ENCODE assay signal across 21 cellular contexts in the genomic region with DNA sequence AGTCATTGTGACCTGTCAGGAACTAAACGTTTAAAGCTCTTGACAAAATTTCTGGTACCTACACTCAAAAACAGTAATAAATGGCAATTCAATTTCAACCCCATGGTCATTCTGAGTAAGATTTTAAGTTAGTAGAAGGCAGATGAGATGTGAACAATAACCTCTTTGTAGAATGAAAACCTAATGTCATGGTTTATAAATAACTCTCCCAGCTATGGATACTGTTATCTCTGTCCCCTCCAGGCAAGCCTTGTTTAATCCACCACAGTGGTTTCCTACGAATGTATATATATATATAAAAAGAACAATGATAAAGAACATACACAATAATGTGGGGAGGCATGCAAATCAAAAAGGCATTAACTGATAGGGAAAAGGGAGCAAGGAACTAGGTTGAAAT.
A peak's percentile ranks its signal among the peaks of the same experiment; 100 is the strongest.
DNase-seq lines count a peak whose midpoint lies in the region; ATAC-seq and TF ChIP-seq lines count a peak whose summit lies in the region.
"Had no signal": no experiment of that assay in that cellular context is flagged by ENCODE, and none has a peak within 500 bp of the region (broad histone marks: within the 10 kb centered on the region; RNA-seq: fewer than 3 reads in every experiment).

No MANE protein-coding gene starts in this region.

- no peaks in the 10 kb centered on the region for H3K36me3 ChIP-seq in SJCRH30
- H3K36me3 ChIP-seq: BE2C; BLaER1 treated with 17β-estradiol and CSF1 and Interleukin-3, amounts not matched to agents 10 nM and 100 nM had no signal

- TF ChIP-seq CTCF in natural killer cell (IDR thresholded peaks at IDR 0.05) = no peak

- intact Hi-C loops in natural killer cell (cut with micrococcal nuclease) = no loop called here

- peaks cover 6% of the 10 kb centered on the region; the same call in 1 of the 2 replicates for H3K4me1 ChIP-seq in SJCRH30
- H3K4me1 ChIP-seq: A549; BE2C; BLaER1 treated with 17β-estradiol and CSF1 and Interleukin-3, amounts not matched to agents 10 nM and 100 nM; Caco-2 had no signal

- no peak for ATAC-seq in natural killer cell treated with Interleukin-12 subunit alpha and Interleukin-12 subunit beta and Interleukin-15 and Interleukin-18, amount 100 ng/mL, for 72 hours
- no peak for ATAC-seq in natural killer cell
- no peak for ATAC-seq in HG03135 (IDR thresholded peaks at IDR 0.05; ENCODE audit: unreplicated experiment)
- ATAC-seq in HG02642 (IDR thresholded peaks at IDR 0.05; ENCODE audit: poor library complexity, unreplicated experiment) = no peak
- ATAC-seq: A549 had no signal

- no peaks in the 10 kb centered on the region for H3K36me3 Mint-ChIP-seq in natural killer cell treated with Interleukin-12 subunit alpha and Interleukin-12 subunit beta and Interleukin-15 and Interleukin-18, amount 100 ng/mL, for 72 hours
- no peaks in the 10 kb centered on the region for H3K36me3 Mint-ChIP-seq in natural killer cell
- H3K36me3 Mint-ChIP-seq: CD14-positive monocyte had no signal

- no peaks in the 10 kb centered on the region for H3K9me3 ChIP-seq in SJCRH30 (replicated peaks)
- H3K9me3 ChIP-seq: A549, BE2C, Caco-2 had no signal

- no peak overlapping the region for H3K4me3 Mint-ChIP-seq in natural killer cell treated with Interleukin-12 subunit alpha and Interleukin-12 subunit beta and Interleukin-15 and Interleukin-18, amount 100 ng/mL, for 72 hours
- no peak overlapping the region for H3K4me3 Mint-ChIP-seq in natural killer cell
- H3K4me3 Mint-ChIP-seq: CD14-positive monocyte; CD4-positive, alpha-beta T cell had no signal

- no peaks in the 10 kb centered on the region for H3K9me3 Mint-ChIP-seq in natural killer cell treated with Interleukin-12 subunit alpha and Interleukin-12 subunit beta and Interleukin-15 and Interleukin-18, amount 100 ng/mL, for 72 hours
- H3K9me3 Mint-ChIP-seq in natural killer cell = no peaks in the 10 kb centered on the region
- H3K9me3 Mint-ChIP-seq: CD4-positive, alpha-beta T cell had no signal

- peak overlapping the region; percentile 36 to 82 for H3K27ac Mint-ChIP-seq in natural killer cell treated with Interleukin-12 subunit alpha and Interleukin-12 subunit beta and Interleukin-15 and Interleukin-18, amount 100 ng/mL, for 72 hours
- H3K27ac Mint-ChIP-seq in natural killer cell = peak overlapping the region in 1 of 2 donors; percentile 19
- H3K27ac Mint-ChIP-seq: CD14-positive monocyte; CD4-positive, alpha-beta T cell had no signal

- H3K27ac ChIP-seq in SJCRH30 = peak overlapping the region; percentile 38
- H3K27ac ChIP-seq: A549; BLaER1 treated with 17β-estradiol and CSF1 and Interleukin-3, amounts not matched to agents 10 nM and 100 nM; GM23248 had no signal

- H3K27me3 Mint-ChIP-seq in natural killer cell treated with Interleukin-12 subunit alpha and Interleukin-12 subunit beta and Interleukin-15 and Interleukin-18, amount 100 ng/mL, for 72 hours = peaks cover 8 to 21% of the 10 kb centered on the region in 2 donors
- H3K27me3 Mint-ChIP-seq in natural killer cell (ENCODE audit: low read depth in 2 of 2) = peaks cover 3 to 18% of the 10 kb centered on the region in 2 donors

- no peak overlapping the region for H3K4me3 ChIP-seq in SJCRH30
- H3K4me3 ChIP-seq: A549; BLaER1 treated with 17β-estradiol and CSF1 and Interleukin-3, amounts not matched to agents 10 nM and 100 nM; GM23248 had no signal

- H3K4me1 Mint-ChIP-seq in natural killer cell treated with Interleukin-12 subunit alpha and Interleukin-12 subunit beta and Interleukin-15 and Interleukin-18, amount 100 ng/mL, for 72 hours (ENCODE audit: low read depth in 2 of 2) = peaks cover 17 to 19% of the 10 kb centered on the region in 2 donors
- H3K4me1 Mint-ChIP-seq in natural killer cell = peaks cover 7 to 16% of the 10 kb centered on the region in 2 donors

- no peaks in the 10 kb centered on the region for H3K27me3 ChIP-seq in SJCRH30
- H3K27me3 ChIP-seq: BE2C; BLaER1 treated with 17β-estradiol and CSF1 and Interleukin-3, amounts not matched to agents 10 nM and 100 nM had no signal

- DNase-seq in natural killer cell treated with Interleukin-12 subunit alpha and Interleukin-12 subunit beta and Interleukin-15 and Interleukin-18, amount 100 ng/mL, for 72 hours (ENCODE audit: low spot score) = no peak
- no peak for DNase-seq in natural killer cell
- peak in 1 of 2 experiments; percentile 39 for DNase-seq in SJCRH30
- DNase-seq in epidermal melanocyte (ENCODE audit: insufficient read length, low spot score) = peak; percentile 57
- peak; percentile 9 for DNase-seq in pons (ENCODE audit: low spot score)
- DNase-seq in SW480 (ENCODE audit: low spot score) = no peak
- DNase-seq: 8988T; ACHN; AML-193; BE2C; Caco-2; CD4-positive, alpha-beta T cell; DMS153; DND-41; H7 had no signal

Comparison
In these comparisons a context has a peak if more than half of its experiments do, and no peak if none do; other contexts are left out.
1. DNase-seq: peak in epidermal melanocyte (single experiment) and pons (single experiment); none in natural killer cell treated with Interleukin-12 subunit alpha and Interleukin-12 subunit beta and Interleukin-15 and Interleukin-18, amount 100 ng/mL, for 72 hours (single experiment), natural killer cell (single experiment) and SW480 (single experiment).